In genomic region chr12:54588892-54589291, GRCh38 we compare ENCODE assay signal across 13 cellular contexts. TPM values are rescaled to one million over a fixed set of nuclear protein-coding genes. Genes with fewer than 3 reads are reported as not detected.
DNase-seq lines count a peak whose midpoint lies in the region; ATAC-seq lines count a peak whose summit lies in the region.
"Had no signal": no experiment of that assay in that cellular context is flagged by ENCODE, and none has a peak within 500 bp of the region (broad histone marks: within the 10 kb centered on the region; RNA-seq: fewer than 3 reads in every experiment).

No MANE protein-coding gene starts in this region.

- H3K36me3 ChIP-seq in HAP-1 (replicated peaks), result no peaks in the 10 kb centered on the region

- no peaks in the 10 kb centered on the region for H3K4me1 ChIP-seq in HAP-1

- no peaks in the 10 kb centered on the region for H3K36me3 Mint-ChIP-seq in activated T-helper 1 cell treated with anti-CD3 and anti-CD28 coated beads, Interleukin-12 subunit alpha, Interleukin-12 subunit beta, Interleukin-2, Interleukin-4 antibody, amounts not matched to agents 30 ng/mL and 10 ng/mL and 1 ng/mL, durations not matched to agents 14 hours and 24 hours and 36 hours (ENCODE audit: low read depth)
- peaks cover 0 to 4% (median 0%) of the 10 kb centered on the region in 3 donors for H3K36me3 Mint-ChIP-seq in immature natural killer cell

- H3K4me3 ChIP-seq in HAP-1 (peak overlapping the region; percentile 41), skin epidermis (peak overlapping the region in 6 of 7 experiments; percentile 12 to 41 (median 30))

- H3K27me3 ChIP-seq in HAP-1 (ENCODE audit: low read depth), result no peaks in the 10 kb centered on the region; the same call in 1 of the 2 replicates

- ATAC-seq in GM21825 (IDR thresholded peaks at IDR 0.05; ENCODE audit: unreplicated experiment) (no peak), HG02623 (IDR thresholded peaks at IDR 0.05; ENCODE audit: unreplicated experiment) (no peak)

- no peaks in the 10 kb centered on the region for H3K9me3 ChIP-seq in HAP-1

- peak overlapping the region; percentile 62 for H3K4me3 Mint-ChIP-seq in activated T-helper 1 cell treated with anti-CD3 and anti-CD28 coated beads, Interleukin-12 subunit alpha, Interleukin-12 subunit beta, Interleukin-2, Interleukin-4 antibody, amounts not matched to agents 30 ng/mL and 10 ng/mL and 1 ng/mL, durations not matched to agents 14 hours and 24 hours and 36 hours
- H3K4me3 Mint-ChIP-seq in immature natural killer cell, result peak overlapping the region; percentile 14 to 63 (median 48)

- H3K27ac Mint-ChIP-seq in activated T-helper 1 cell treated with anti-CD3 and anti-CD28 coated beads, Interleukin-12 subunit alpha, Interleukin-12 subunit beta, Interleukin-2, Interleukin-4 antibody, amounts not matched to agents 30 ng/mL and 10 ng/mL and 1 ng/mL, durations not matched to agents 14 hours and 24 hours and 36 hours, result no peak overlapping the region
- peak overlapping the region in 1 of 6 donors; percentile 12 for H3K27ac Mint-ChIP-seq in immature natural killer cell

- in situ Hi-C loops in HAP-1 (cut with MboI; ENCODE audit: low sequenced_read_pairs), result no loop called here

- DNase-seq in HAP-1 (ENCODE audit: low spot score in 2 of 2) (no peak), immature natural killer cell (no peak), HUDEP-2 (lab: John Stamatoyannopoulos, UW; ENCODE audit: unreplicated experiment in 76 of 76) (no peak)
- no peak for DNase-seq in activated T-helper 1 cell treated with anti-CD3 and anti-CD28 coated beads, Interleukin-12 subunit alpha, Interleukin-12 subunit beta, Interleukin-2, Interleukin-4 antibody, amounts not matched to agents 30 ng/mL and 10 ng/mL and 1 ng/mL, durations not matched to agents 14 hours and 24 hours and 36 hours (ENCODE audit: low spot score)
- no peak for DNase-seq in activated CD4-positive, alpha-beta T cell treated with anti-CD3 and anti-CD28 coated beads for 4 hours
- DNase-seq: GDM1; NK-92 treated with Interleukin-12 subunit alpha and Interleukin-12 subunit beta, amount 100 ng/mL, for 24 hours; stimulated activated CD4-positive, alpha-beta T cell treated with anti-CD3 and anti-CD28 coated beads, Interleukin-4, amount 100 ng/mL, for 1 hour had no signal

- H3K9me3 Mint-ChIP-seq in activated T-helper 1 cell treated with anti-CD3 and anti-CD28 coated beads, Interleukin-12 subunit alpha, Interleukin-12 subunit beta, Interleukin-2, Interleukin-4 antibody, amounts not matched to agents 30 ng/mL and 10 ng/mL and 1 ng/mL, durations not matched to agents 14 hours and 24 hours and 36 hours, result no peaks in the 10 kb centered on the region
- H3K9me3 Mint-ChIP-seq in immature natural killer cell, result no peaks in the 10 kb centered on the region

- no peak overlapping the region for H3K27ac ChIP-seq in skin epidermis

- intact Hi-C loops in activated T-helper 1 cell treated with anti-CD3 and anti-CD28 coated beads, Interleukin-12 subunit alpha, Interleukin-12 subunit beta, Interleukin-2, Interleukin-4 antibody, amounts not matched to agents 30 ng/mL and 10 ng/mL and 1 ng/mL, durations not matched to agents 14 hours and 24 hours and 36 hours (cut with micrococcal nuclease), result no loop called here

- H3K27me3 Mint-ChIP-seq in activated T-helper 1 cell treated with anti-CD3 and anti-CD28 coated beads, Interleukin-12 subunit alpha, Interleukin-12 subunit beta, Interleukin-2, Interleukin-4 antibody, amounts not matched to agents 30 ng/mL and 10 ng/mL and 1 ng/mL, durations not matched to agents 14 hours and 24 hours and 36 hours (ENCODE audit: insufficient read depth), result peaks cover 62% of the 10 kb centered on the region
- H3K27me3 Mint-ChIP-seq in immature natural killer cell (ENCODE audit: low read depth in 3 of 3), result peaks cover 14 to 26% (median 24%) of the 10 kb centered on the region in 3 donors

- H3K4me1 Mint-ChIP-seq in activated T-helper 1 cell treated with anti-CD3 and anti-CD28 coated beads, Interleukin-12 subunit alpha, Interleukin-12 subunit beta, Interleukin-2, Interleukin-4 antibody, amounts not matched to agents 30 ng/mL and 10 ng/mL and 1 ng/mL, durations not matched to agents 14 hours and 24 hours and 36 hours (ENCODE audit: low read depth), result no peaks in the 10 kb centered on the region
- peaks cover 0 to 6% of the 10 kb centered on the region in 2 donors for H3K4me1 Mint-ChIP-seq in immature natural killer cell

RNA-seq across cellular contexts. Expression of gene PPP1R1A, which starts 0.4 kb away (rescaled TPM):
- total RNA-seq in activated T-helper 1 cell treated with anti-CD3 and anti-CD28 coated beads, Interleukin-12 subunit alpha, Interleukin-12 subunit beta, Interleukin-2, Interleukin-4 antibody, amounts not matched to agents 30 ng/mL and 10 ng/mL and 1 ng/mL, durations not matched to agents 14 hours and 24 hours and 36 hours, result 0.29 TPM in 1 of 2 replicates, not detected in the other
- polyA plus RNA-seq in immature natural killer cell, result not detected
- total RNA-seq: LHCN-M2 had no signal

RNA-seq across cellular contexts. Expression of gene PDE1B, which starts 39.5 kb away (rescaled TPM):
- total RNA-seq in activated T-helper 1 cell treated with anti-CD3 and anti-CD28 coated beads, Interleukin-12 subunit alpha, Interleukin-12 subunit beta, Interleukin-2, Interleukin-4 antibody, amounts not matched to agents 30 ng/mL and 10 ng/mL and 1 ng/mL, durations not matched to agents 14 hours and 24 hours and 36 hours, result 29.9 and 30.4 TPM in 2 replicates
- polyA plus RNA-seq in immature natural killer cell, result under 1 TPM in 2 of 3 donors, not detected in 1; 0.18 to 0.56 TPM
- total RNA-seq: LHCN-M2 had no signal

RNA-seq across cellular contexts. Expression of gene LACRT, which starts 45.8 kb away (rescaled TPM):
- total RNA-seq in activated T-helper 1 cell treated with anti-CD3 and anti-CD28 coated beads, Interleukin-12 subunit alpha, Interleukin-12 subunit beta, Interleukin-2, Interleukin-4 antibody, amounts not matched to agents 30 ng/mL and 10 ng/mL and 1 ng/mL, durations not matched to agents 14 hours and 24 hours and 36 hours, result not detected in 2 replicates
- polyA plus RNA-seq in immature natural killer cell, result not detected
- total RNA-seq: left lobe of liver, LHCN-M2 had no signal

RNA-seq across cellular contexts. Expression of gene DCD, which starts 59.3 kb away (rescaled TPM):
- total RNA-seq in activated T-helper 1 cell treated with anti-CD3 and anti-CD28 coated beads, Interleukin-12 subunit alpha, Interleukin-12 subunit beta, Interleukin-2, Interleukin-4 antibody, amounts not matched to agents 30 ng/mL and 10 ng/mL and 1 ng/mL, durations not matched to agents 14 hours and 24 hours and 36 hours, result not detected in 2 replicates
- not detected for polyA plus RNA-seq in immature natural killer cell
- total RNA-seq: left lobe of liver, LHCN-M2 had no signal
